ENCODE assay signal across 27 cellular contexts in genomic region chr3:31184257-31185003, GRCh38.
"Had no signal": no experiment of that assay in that cellular context is flagged by ENCODE, and none has a peak within 500 bp of the region (broad histone marks: within the 10 kb centered on the region; RNA-seq: fewer than 3 reads in every experiment).

No MANE protein-coding gene starts in this region.

- H3K4me1 Mint-ChIP-seq: activated CD4-positive, alpha-beta T cell treated with anti-CD3 and anti-CD28 coated beads for 36 hours; activated CD8-positive, alpha-beta memory T cell treated with anti-CD3 and anti-CD28 coated beads, Interleukin-2, amount 10 ng/mL, durations not matched to agents 7 days and 5 days; central memory CD8-positive, alpha-beta T cell had no signal

- H3K36me3 Mint-ChIP-seq: activated CD8-positive, alpha-beta memory T cell treated with anti-CD3 and anti-CD28 coated beads, Interleukin-2, amount 10 ng/mL, durations not matched to agents 7 days and 5 days; activated naive CD4-positive, alpha-beta T cell treated with anti-CD3 and anti-CD28 coated beads, Interleukin-2, amount 50 U/mL, for 24 hours had no signal

- H3K4me1 ChIP-seq: left ventricle myocardium inferior, sigmoid colon, spleen had no signal

- ATAC-seq: activated CD4-positive, alpha-beta T cell treated with anti-CD3 and anti-CD28 coated beads for 36 hours; activated CD8-positive, alpha-beta memory T cell treated with anti-CD3 and anti-CD28 coated beads, Interleukin-2, amount 10 ng/mL, durations not matched to agents 7 days and 5 days; activated CD8-positive, alpha-beta T cell treated with anti-CD3 and anti-CD28 coated beads, Interleukin-2, amount 10 ng/mL, durations not matched to agents 7 days and 5 days; activated naive CD8-positive, alpha-beta T cell treated with anti-CD3 and anti-CD28 coated beads, Interleukin-2, amount 50 U/mL, for 24 hours had no signal

- FAIRE-seq: bronchial epithelial cell, frontal cortex, islet of Langerhans, urothelium cell line had no signal

- H3K4me3 ChIP-seq: esophagus muscularis mucosa, left ventricle myocardium inferior, sigmoid colon, spleen had no signal

- H3K27ac ChIP-seq: esophagus muscularis mucosa, left ventricle myocardium inferior, sigmoid colon, spleen had no signal

- H3K27me3 Mint-ChIP-seq: activated CD4-positive, alpha-beta T cell treated with anti-CD3 and anti-CD28 coated beads for 36 hours; activated naive CD4-positive, alpha-beta T cell treated with anti-CD3 and anti-CD28 coated beads, Interleukin-2, amount 50 U/mL, for 24 hours; activated naive CD8-positive, alpha-beta T cell treated with anti-CD3 and anti-CD28 coated beads, Interleukin-2, amount 50 U/mL, for 24 hours; central memory CD8-positive, alpha-beta T cell; progenitor cell of endocrine pancreas had no signal

- H3K36me3 ChIP-seq: esophagus muscularis mucosa, left ventricle myocardium inferior, sigmoid colon, spleen had no signal

- DNase-seq: activated CD4-positive, alpha-beta T cell treated with anti-CD3 and anti-CD28 coated beads for 36 hours; activated CD4-positive, CD25-positive, alpha-beta regulatory T cell; activated CD8-positive, alpha-beta memory T cell treated with anti-CD3 and anti-CD28 coated beads, Interleukin-2, amount 10 ng/mL, durations not matched to agents 7 days and 5 days; activated CD8-positive, alpha-beta T cell treated with anti-CD3 and anti-CD28 coated beads, Interleukin-2, amount 10 ng/mL, durations not matched to agents 7 days and 5 days; activated naive CD8-positive, alpha-beta T cell treated with anti-CD3 and anti-CD28 coated beads, Interleukin-2, amount 50 U/mL, for 24 hours; activated T-cell treated with anti-CD3 and anti-CD28 coated beads, Interleukin-2, amount 50 U/mL, for 48 hours; anterior cingulate cortex; dermis blood vessel endothelial cell; effector CD4-positive, alpha-beta T cell; left ventricle myocardium inferior; retina; sigmoid colon; spleen; stimulated activated naive CD4-positive, alpha-beta T cell treated with Interleukin-2 at 50 U/mL for 16 hours; T-helper 1 cell; trophoblast cell had no signal

- H3K27ac Mint-ChIP-seq: activated CD4-positive, alpha-beta T cell treated with anti-CD3 and anti-CD28 coated beads for 36 hours; activated CD8-positive, alpha-beta memory T cell treated with anti-CD3 and anti-CD28 coated beads, Interleukin-2, amount 10 ng/mL, durations not matched to agents 7 days and 5 days; activated CD8-positive, alpha-beta T cell treated with anti-CD3 and anti-CD28 coated beads, Interleukin-2, amount 10 ng/mL, durations not matched to agents 7 days and 5 days; activated naive CD4-positive, alpha-beta T cell treated with anti-CD3 and anti-CD28 coated beads, Interleukin-2, amount 50 U/mL, for 24 hours; activated naive CD8-positive, alpha-beta T cell treated with anti-CD3 and anti-CD28 coated beads, Interleukin-2, amount 50 U/mL, for 24 hours; activated T-helper 2 cell treated with anti-CD3 and anti-CD28 coated beads, Interferon-gamma antibody, Interleukin-2, Interleukin-4, amounts not matched to agents 10 μg/mL and 5 μg/mL and 100 μg/mL, durations not matched to agents 14 hours and 24 hours and 36 hours; progenitor cell of endocrine pancreas; T-helper 2 cell treated with Interferon-gamma antibody and Interleukin-4, amounts not matched to agents 5 μg/mL and 100 μg/mL, for 36 hours had no signal

- H3K27me3 ChIP-seq: esophagus muscularis mucosa, sigmoid colon, spleen had no signal

- H3K9me3 Mint-ChIP-seq: activated naive CD4-positive, alpha-beta T cell treated with anti-CD3 and anti-CD28 coated beads, Interleukin-2, amount 50 U/mL, for 24 hours; activated naive CD8-positive, alpha-beta T cell treated with anti-CD3 and anti-CD28 coated beads, Interleukin-2, amount 50 U/mL, for 24 hours; activated T-helper 2 cell treated with anti-CD3 and anti-CD28 coated beads, Interferon-gamma antibody, Interleukin-2, Interleukin-4, amounts not matched to agents 10 μg/mL and 5 μg/mL and 100 μg/mL, durations not matched to agents 14 hours and 24 hours and 36 hours; central memory CD8-positive, alpha-beta T cell; T-helper 2 cell treated with Interferon-gamma antibody and Interleukin-4, amounts not matched to agents 5 μg/mL and 100 μg/mL, for 36 hours had no signal

- H3K4me3 Mint-ChIP-seq: activated CD4-positive, alpha-beta T cell treated with anti-CD3 and anti-CD28 coated beads for 36 hours; activated CD8-positive, alpha-beta memory T cell treated with anti-CD3 and anti-CD28 coated beads, Interleukin-2, amount 10 ng/mL, durations not matched to agents 7 days and 5 days; activated CD8-positive, alpha-beta T cell treated with anti-CD3 and anti-CD28 coated beads, Interleukin-2, amount 10 ng/mL, durations not matched to agents 7 days and 5 days; activated naive CD4-positive, alpha-beta T cell treated with anti-CD3 and anti-CD28 coated beads, Interleukin-2, amount 50 U/mL, for 24 hours; activated naive CD8-positive, alpha-beta T cell treated with anti-CD3 and anti-CD28 coated beads, Interleukin-2, amount 50 U/mL, for 24 hours; central memory CD8-positive, alpha-beta T cell; nephron; T-helper 2 cell treated with Interferon-gamma antibody and Interleukin-4, amounts not matched to agents 5 μg/mL and 100 μg/mL, for 36 hours had no signal

- H3K9me3 ChIP-seq: esophagus muscularis mucosa, left ventricle myocardium inferior, sigmoid colon, spleen had no signal
